In genomic region chr22:37717235-37717634, GRCh38 we compare ENCODE assay signal across 1 cellular context.
TF ChIP-seq lines count a peak whose summit lies in the region.

No MANE protein-coding gene starts in this region.

TF ChIP-seq in K562, 482 proteins besides CTCF, POLR2A, EP300 and RAD21:
- peak; percentile 37 for TF ChIP-seq NFYB (IDR thresholded peaks at IDR 0.05; ENCODE audit: extremely low read depth, insufficient read length)
